ENCODE assay signal across 1 cellular context in genomic region chr2:43178602-43179542, GRCh38.
A peak's percentile ranks its signal among the peaks of the same experiment; 100 is the strongest.
TF ChIP-seq lines count a peak whose summit lies in the region.

No MANE protein-coding gene starts in this region.

TF ChIP-seq in WTC11, 78 proteins besides CTCF, POLR2A, EP300 and RAD21 (continued from another document):
- TF ChIP-seq AR (CRISPR knock-in tag; IDR thresholded peaks at IDR 0.05) (no peak), ZNF219 (CRISPR knock-in tag; IDR thresholded peaks at IDR 0.05; ENCODE audit: borderline replicate concordance) (no peak), GABPB1 (CRISPR knock-in tag; IDR thresholded peaks at IDR 0.05) (peak; percentile 60), NR2C2 (CRISPR knock-in tag; IDR thresholded peaks at IDR 0.05) (no peak), RELA (CRISPR knock-in tag; IDR thresholded peaks at IDR 0.05; ENCODE audit: borderline replicate concordance) (no peak), ZBTB43 (CRISPR knock-in tag; IDR thresholded peaks at IDR 0.05) (no peak), PRRX2 (CRISPR knock-in tag; IDR thresholded peaks at IDR 0.05) (no peak), FOXP4 (CRISPR knock-in tag; IDR thresholded peaks at IDR 0.05) (no peak), E2F4 (CRISPR knock-in tag; IDR thresholded peaks at IDR 0.05; ENCODE audit: borderline replicate concordance, low read depth) (no peak), RORB (CRISPR knock-in tag; IDR thresholded peaks at IDR 0.05) (no peak), ZNF532 (CRISPR knock-in tag; IDR thresholded peaks at IDR 0.05; ENCODE audit: borderline replicate concordance) (no peak), FOXK1 (CRISPR knock-in tag; IDR thresholded peaks at IDR 0.05) (0 out of 2 replicates have a peak, but pooled peaks have one; percentile 19), TP53 (CRISPR knock-in tag; IDR thresholded peaks at IDR 0.05) (no peak), JUN (CRISPR knock-in tag; IDR thresholded peaks at IDR 0.05) (no peak), ETV6 (CRISPR knock-in tag; IDR thresholded peaks at IDR 0.05) (peak; percentile 63; the same call in 1 of the 2 replicates), ZSCAN18 (CRISPR knock-in tag; IDR thresholded peaks at IDR 0.05) (no peak), USF1 (CRISPR knock-in tag; IDR thresholded peaks at IDR 0.05) (0 out of 2 replicates have a peak, but pooled peaks have one; percentile 26)
TF ChIP-seq in WTC11: peak in this region for 8.
